20 cellular contexts compared by ENCODE assay signal in the genomic region with DNA sequence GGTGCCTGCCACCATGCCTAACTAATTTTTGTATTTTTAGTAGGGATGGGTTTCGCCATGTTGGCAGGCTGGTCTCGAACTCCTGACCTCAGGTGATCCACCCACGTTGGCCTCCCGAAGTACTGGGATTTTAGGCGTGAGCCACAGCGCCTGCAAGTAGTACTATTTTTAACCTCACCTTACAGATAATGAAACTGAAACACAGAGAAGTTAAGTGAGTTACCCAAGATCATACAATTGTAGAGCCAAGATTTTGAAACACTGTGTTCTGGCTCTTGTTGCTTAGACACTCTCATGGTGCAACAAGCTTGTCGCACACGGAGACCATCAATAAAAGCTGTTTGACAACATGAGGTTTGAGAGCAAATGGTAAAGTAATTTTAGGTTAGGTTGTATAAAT.
DNase-seq lines count a peak whose midpoint lies in the region; ATAC-seq, FAIRE-seq and TF ChIP-seq lines count a peak whose summit lies in the region.
"Had no signal": no experiment of that assay in that cellular context is flagged by ENCODE, and none has a peak within 500 bp of the region (broad histone marks: within the 10 kb centered on the region; RNA-seq: fewer than 3 reads in every experiment).

No MANE protein-coding gene starts in this region.

- H3K27me3 ChIP-seq in suprapubic skin = no peaks in the 10 kb centered on the region
- H3K27me3 ChIP-seq: neural progenitor cell, right lobe of liver had no signal

- H3K4me1 ChIP-seq in suprapubic skin = no peaks in the 10 kb centered on the region
- H3K4me1 ChIP-seq: right lobe of liver had no signal

- no peaks in the 10 kb centered on the region for H3K36me3 ChIP-seq in suprapubic skin
- H3K36me3 ChIP-seq: neural progenitor cell, right lobe of liver had no signal

- ATAC-seq in GM21360 (IDR thresholded peaks at IDR 0.05; ENCODE audit: unreplicated experiment) (peak; percentile 44), HG03097 (IDR thresholded peaks at IDR 0.05; ENCODE audit: low FRiP score, unreplicated experiment) (peak; percentile 51)
- ATAC-seq: right lobe of liver; stimulated activated naive B cell treated with anti-CD40 and anti-IgM and Interleukin-4, amounts not matched to agents 10 μg/mL and 1 μg/mL and 100 μg/mL, for 72 hours had no signal

- WGBS in suprapubic skin = 93% methylated on average over 8 of the region's 8 CpGs

- TF ChIP-seq CTCF in suprapubic skin (IDR thresholded peaks at IDR 0.05) = no peak

- TF ChIP-seq EP300 in suprapubic skin (IDR thresholded peaks at IDR 0.05) = no peak

- DNase-seq in GM18507 (ENCODE audit: extremely low spot score, insufficient read length, low read depth) (no peak), SKM-1 (lab: John Stamatoyannopoulos, UW; ENCODE audit: unreplicated experiment) (peak; percentile 11), suprapubic skin (ENCODE audit: low spot score in 2 of 2) (no peak), glomerular visceral epithelial cell (ENCODE audit: extremely low spot score) (no peak)
- no peak for DNase-seq in activated CD8-positive, alpha-beta memory T cell treated with anti-CD3 and anti-CD28 coated beads, Interleukin-2, amount 50 U/mL, for 4 hours
- no peak for DNase-seq in stimulated activated CD8-positive, alpha-beta memory T cell treated with anti-CD3 and anti-CD28 coated beads, Interleukin-4, amount 100 ng/mL, for 48 hours
- DNase-seq: activated CD4-positive, alpha-beta memory T cell treated with anti-CD3 and anti-CD28 coated beads for 36 hours; activated effector memory CD4-positive, alpha-beta T cell treated with anti-CD3 and anti-CD28 coated beads, Interleukin-2, amount 50 U/mL, for 16 hours; dermis blood vessel endothelial cell; DMS153; NCI-H1694 treated with DMSO at 0.1 percent for 48 hours; NCI-H748 treated with DMSO at 0.1 percent for 48 hours; right lobe of liver; stimulated activated CD4-positive, alpha-beta T cell treated with anti-CD3 and anti-CD28 coated beads, Interleukin-4, amount 100 ng/mL, for 4 hours; stimulated activated naive B cell treated with anti-CD40 and anti-IgM and Interleukin-4, amounts not matched to agents 10 μg/mL and 1 μg/mL and 100 μg/mL, for 72 hours; T-helper 9 cell had no signal

- H3K27ac ChIP-seq in suprapubic skin = no peak overlapping the region
- H3K27ac ChIP-seq: neural progenitor cell, right lobe of liver had no signal

- FAIRE-seq in GM18507 (lab: Jason Lieb, UNC) = peak; percentile 80
- FAIRE-seq: urothelium cell line had no signal

- peaks cover 9% of the 10 kb centered on the region for H3K9me3 ChIP-seq in suprapubic skin
- H3K9me3 ChIP-seq: right lobe of liver had no signal

- TF ChIP-seq POLR2A in suprapubic skin (IDR thresholded peaks at IDR 0.05) = no peak

- no peak overlapping the region for H3K4me3 ChIP-seq in suprapubic skin
- H3K4me3 ChIP-seq: neural progenitor cell, right lobe of liver had no signal
